9 cellular contexts compared by ENCODE assay signal in the genomic region with DNA sequence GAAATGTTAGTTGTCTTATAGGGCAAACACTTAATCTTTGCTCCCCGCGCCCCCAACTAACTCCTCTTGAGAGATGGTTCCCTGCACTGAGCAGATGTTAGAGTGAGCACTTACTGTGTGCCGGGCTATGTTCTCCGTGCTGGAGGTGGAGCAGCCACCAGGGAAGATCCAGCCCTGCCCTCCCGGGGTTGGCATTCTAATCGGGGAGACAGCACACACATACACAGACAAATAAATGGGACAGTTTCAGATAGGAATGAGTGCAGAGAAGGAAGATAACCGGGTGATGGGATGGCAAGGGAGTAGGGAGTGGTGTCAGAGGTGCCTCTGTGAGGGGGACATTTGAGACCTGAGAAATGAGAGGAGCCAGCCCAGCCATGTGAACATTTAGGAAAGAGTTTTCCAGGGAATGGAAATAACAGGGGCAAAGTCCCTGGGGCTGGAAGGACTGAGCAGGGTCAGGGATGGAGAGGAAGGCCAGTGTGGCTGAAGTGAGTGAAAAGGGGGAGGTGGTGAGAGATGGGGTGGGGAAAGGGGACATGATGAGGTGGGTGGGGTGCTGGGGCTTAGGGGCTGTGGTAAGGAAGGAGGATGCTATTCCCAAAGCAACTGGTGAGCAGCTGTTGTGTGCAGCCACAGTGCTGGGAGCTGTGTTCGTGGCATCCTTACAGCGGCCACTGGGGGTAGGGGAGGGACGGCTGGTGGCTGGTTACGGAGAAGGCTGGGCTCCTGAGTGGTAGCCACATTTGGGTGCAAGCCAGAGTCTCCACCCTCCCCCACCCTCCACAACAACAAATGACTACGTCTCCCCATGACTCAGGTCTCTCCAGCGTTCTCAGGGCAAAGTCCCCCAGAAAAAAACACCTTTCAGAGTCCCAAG. TPM values are rescaled to one million over a fixed set of nuclear protein-coding genes. Genes with fewer than 3 reads are reported as not detected.
DNase-seq lines count a peak whose midpoint lies in the region; ATAC-seq and TF ChIP-seq lines count a peak whose summit lies in the region.
"Had no signal": no experiment of that assay in that cellular context is flagged by ENCODE, and none has a peak within 500 bp of the region (broad histone marks: within the 10 kb centered on the region; RNA-seq: fewer than 3 reads in every experiment).

No MANE protein-coding gene starts in this region.

- H3K36me3 Mint-ChIP-seq in WTC11: no peaks in the 10 kb centered on the region

- TF ChIP-seq POLR2A in spleen (IDR thresholded peaks at IDR 0.05): no peak

- H3K27me3 ChIP-seq in right cardiac atrium (ENCODE audit: control insufficient read depth, insufficient read depth) (no peaks in the 10 kb centered on the region), spleen (replicated peaks in 1 of 7) (peaks cover 0 to 24% (median 0%) of the 10 kb centered on the region in 7 donors)

- POLR2A ChIA-PET in WTC11 (lab: Charles Lee): no interaction called here

- H3K4me3 ChIP-seq in right cardiac atrium (ENCODE audit: low read length): no peak overlapping the region
- H3K4me3 ChIP-seq in spleen: peak overlapping the region in 1 of 8 donors; percentile 9

- 55% methylated on average over 13 of the region's 13 CpGs for WGBS in right cardiac atrium
- WGBS in spleen, 5 donors: 49 to 61% (median 59%) methylated on average over 12 to 13 of the region's 13 CpGs

- H3K9me3 ChIP-seq in right cardiac atrium (ENCODE audit: control insufficient read depth, low read length) (no peaks in the 10 kb centered on the region), spleen (no peaks in the 10 kb centered on the region)

- no peak overlapping the region for H3K4me3 Mint-ChIP-seq in WTC11

- ATAC-seq in WTC11: peak; percentile 54
- ATAC-seq in right cardiac atrium: peak; percentile 51 to 78
- ATAC-seq in HG03565 (IDR thresholded peaks at IDR 0.05; ENCODE audit: unreplicated experiment): no peak

- no peak for TF ChIP-seq CTCF in WTC11 (IDR thresholded peaks at IDR 0.05)
- TF ChIP-seq CTCF in spleen (IDR thresholded peaks at IDR 0.05 in 8 of 11, conservative IDR thresholded peaks at IDR 0.05 in 3 of 11): peak in 1 of 11 experiments; percentile 15

- DNase-seq in DMS53 (lab: John Stamatoyannopoulos, UW) (peak; percentile 10), DMS53 treated with DMSO at 0.1 percent for 48 hours (lab: John Stamatoyannopoulos, UW; ENCODE audit: unreplicated experiment) (no peak), WTC11 (ENCODE audit: low spot score) (no peak), right cardiac atrium (peak in 2 of 3 donors; percentile 64 to 65), spleen (peak; percentile 71), DMS114 treated with DMSO at 0.1 percent for 48 hours (lab: John Stamatoyannopoulos, UW; ENCODE audit: unreplicated experiment) (no peak), caudate nucleus (lab: John Stamatoyannopoulos, UW) (no peak)
- DNase-seq: SW 1271 had no signal

- peaks cover 16% of the 10 kb centered on the region for H3K4me1 Mint-ChIP-seq in WTC11

- H3K36me3 ChIP-seq in spleen: no peaks in the 10 kb centered on the region

- intact Hi-C loops in right cardiac atrium (cut with DNase I) (no loop called here), spleen (cut with DNase I; ENCODE audit: low total_unique reads) (no loop called here)

- H3K4me1 ChIP-seq in right cardiac atrium (ENCODE audit: control insufficient read depth, insufficient read depth, low read length) (peaks cover 3% of the 10 kb centered on the region), spleen (peaks cover 5 to 71% (median 45%) of the 10 kb centered on the region in 6 donors)

- no peak overlapping the region for H3K27ac Mint-ChIP-seq in WTC11

- peaks cover 18% of the 10 kb centered on the region for H3K27me3 Mint-ChIP-seq in WTC11 (ENCODE audit: low read depth)

- H3K9me3 Mint-ChIP-seq in WTC11: peaks cover 10% of the 10 kb centered on the region

- H3K27ac ChIP-seq in right cardiac atrium (ENCODE audit: low read length): peak overlapping the region; percentile 40
- H3K27ac ChIP-seq in spleen: peak overlapping the region in 7 of 8 donors; percentile 44 to 86 (median 67)
- no peak overlapping the region for H3K27ac ChIP-seq in caudate nucleus (ENCODE audit: low read depth, low read length)

- CTCF ChIA-PET in WTC11 (lab: Charles Lee): interaction anchor here (1.0 to 1.6 kb wide), 3 partner anchors 22 to 122 kb away, joined by 3 to 4 read pairs (median 4); no protein-coding TSS in a partner anchor

TF ChIP-seq in WTC11, 78 proteins besides CTCF, POLR2A, EP300 and RAD21:
- TF ChIP-seq SMAD4 (CRISPR knock-in tag; IDR thresholded peaks at IDR 0.05): no peak
- TF ChIP-seq, protein P1, sequence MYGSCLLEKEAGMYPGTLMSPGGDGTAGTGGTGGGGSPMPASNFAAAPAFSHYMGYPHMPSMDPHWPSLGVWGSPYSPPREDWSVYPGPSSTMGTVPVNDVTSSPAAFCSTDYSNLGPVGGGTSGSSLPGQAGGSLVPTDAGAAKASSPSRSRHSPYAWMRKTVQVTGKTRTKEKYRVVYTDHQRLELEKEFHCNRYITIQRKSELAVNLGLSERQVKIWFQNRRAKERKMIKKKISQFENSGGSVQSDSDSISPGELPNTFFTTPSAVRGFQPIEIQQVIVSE (CRISPR knock-in tag; IDR thresholded peaks at IDR 0.05; ENCODE audit: borderline replicate concordance): no peak
- no peak for TF ChIP-seq ZNF121 (CRISPR knock-in tag; IDR thresholded peaks at IDR 0.05)
- TF ChIP-seq HMGA2 (CRISPR knock-in tag; IDR thresholded peaks at IDR 0.05): no peak
- no peak for TF ChIP-seq ZNF263 (CRISPR knock-in tag; IDR thresholded peaks at IDR 0.05; ENCODE audit: low read depth)
- no peak for TF ChIP-seq OVOL2 (CRISPR knock-in tag; IDR thresholded peaks at IDR 0.05; ENCODE audit: borderline replicate concordance)
- TF ChIP-seq, protein P2, sequence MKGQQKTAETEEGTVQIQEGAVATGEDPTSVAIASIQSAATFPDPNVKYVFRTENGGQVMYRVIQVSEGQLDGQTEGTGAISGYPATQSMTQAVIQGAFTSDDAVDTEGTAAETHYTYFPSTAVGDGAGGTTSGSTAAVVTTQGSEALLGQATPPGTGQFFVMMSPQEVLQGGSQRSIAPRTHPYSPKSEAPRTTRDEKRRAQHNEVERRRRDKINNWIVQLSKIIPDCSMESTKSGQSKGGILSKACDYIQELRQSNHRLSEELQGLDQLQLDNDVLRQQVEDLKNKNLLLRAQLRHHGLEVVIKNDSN (CRISPR knock-in tag; IDR thresholded peaks at IDR 0.05): no peak
- TF ChIP-seq, protein P3, sequence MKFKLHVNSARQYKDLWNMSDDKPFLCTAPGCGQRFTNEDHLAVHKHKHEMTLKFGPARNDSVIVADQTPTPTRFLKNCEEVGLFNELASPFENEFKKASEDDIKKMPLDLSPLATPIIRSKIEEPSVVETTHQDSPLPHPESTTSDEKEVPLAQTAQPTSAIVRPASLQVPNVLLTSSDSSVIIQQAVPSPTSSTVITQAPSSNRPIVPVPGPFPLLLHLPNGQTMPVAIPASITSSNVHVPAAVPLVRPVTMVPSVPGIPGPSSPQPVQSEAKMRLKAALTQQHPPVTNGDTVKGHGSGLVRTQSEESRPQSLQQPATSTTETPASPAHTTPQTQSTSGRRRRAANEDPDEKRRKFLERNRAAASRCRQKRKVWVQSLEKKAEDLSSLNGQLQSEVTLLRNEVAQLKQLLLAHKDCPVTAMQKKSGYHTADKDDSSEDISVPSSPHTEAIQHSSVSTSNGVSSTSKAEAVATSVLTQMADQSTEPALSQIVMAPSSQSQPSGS (CRISPR knock-in tag; IDR thresholded peaks at IDR 0.05; ENCODE audit: borderline replicate concordance, low read depth): no peak

RNA-seq across cellular contexts. Expression of a gene that starts 15.4 kb away (rescaled TPM):
- total RNA-seq in WTC11 (2021): 18.3 to 20.0 TPM (median 19.3 TPM) in 3 replicates
- 10 to 100 TPM; 17.1 to 30.5 (median 21.2) TPM for total RNA-seq in right cardiac atrium
- 8.6 TPM for polyA plus RNA-seq in right cardiac atrium
- total RNA-seq in spleen: 100 to 1,000 TPM in 2 of 7 donors, 10 to 100 TPM in 5; 62.5 to 145 (median 68.7) TPM
- 10 to 100 TPM in 1 of 3 donors, 1 to 10 TPM in 2; 6.0 to 18.3 (median 6.7) TPM for polyA plus RNA-seq in spleen

Comparison
In these comparisons a context has a peak if more than half of its experiments do, and no peak if none do; other contexts are left out.
1. DNase-seq: peak in DMS53 (single experiment), right cardiac atrium (2 of 3) and spleen (single experiment); none in DMS53 treated with DMSO at 0.1 percent for 48 hours (single experiment), WTC11 (single experiment), DMS114 treated with DMSO at 0.1 percent for 48 hours (single experiment) and caudate nucleus (0 of 61).